ENCODE assay signal across 8 cellular contexts in the genomic region with DNA sequence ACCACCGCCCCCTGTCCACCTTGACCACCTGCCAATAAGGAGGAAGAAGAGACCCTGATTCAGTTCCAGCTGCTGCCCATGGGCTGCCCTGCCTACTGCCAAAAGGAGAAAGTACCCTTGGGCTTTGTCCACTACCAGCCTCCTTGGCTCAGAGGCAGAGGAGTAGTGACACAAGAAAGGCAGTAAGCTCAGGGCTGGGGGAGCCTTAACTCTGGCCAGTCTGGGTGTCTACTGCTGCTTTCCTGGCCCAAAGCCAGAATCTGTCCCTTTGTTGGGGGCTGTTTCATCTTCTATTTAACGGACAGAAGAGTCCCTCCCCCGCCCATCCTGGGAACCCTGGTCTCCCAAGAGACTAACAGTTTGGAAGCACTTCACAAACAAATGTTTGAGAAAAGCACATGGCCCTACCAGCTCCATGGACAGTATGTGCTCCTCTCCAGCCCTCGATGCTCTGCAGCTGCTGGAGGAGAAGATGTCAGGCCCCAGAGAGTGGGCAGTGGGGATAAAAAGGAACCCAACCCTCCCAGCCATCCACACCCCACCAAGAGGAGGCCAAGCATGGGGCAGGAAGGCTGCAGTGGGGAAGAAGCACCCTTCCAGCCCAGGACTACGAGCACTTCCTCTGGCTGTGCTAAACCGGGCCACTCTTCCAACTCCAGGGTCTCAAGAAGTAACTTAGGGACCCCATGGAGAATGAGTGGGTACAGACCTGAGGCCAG. TPM values are rescaled to one million over a fixed set of nuclear protein-coding genes. Genes with fewer than 3 reads are reported as not detected.
A peak's percentile ranks its signal among the peaks of the same experiment; 100 is the strongest.
DNase-seq lines count a peak whose midpoint lies in the region; ATAC-seq, FAIRE-seq and TF ChIP-seq lines count a peak whose summit lies in the region.

No MANE protein-coding gene starts in this region.

- no peaks in the 10 kb centered on the region for H4K20me1 ChIP-seq in OCI-LY7 (ENCODE audit: insufficient read depth, low read length)
- no peaks in the 10 kb centered on the region for H4K20me1 ChIP-seq in endothelial cell of umbilical vein (replicated peaks; ENCODE audit: control insufficient read depth, extremely low read depth, insufficient read depth, low read length)

- intact Hi-C loops in OCI-LY7 (cut with micrococcal nuclease; ENCODE audit: unreplicated experiment) (no loop called here), endothelial cell of umbilical vein (cut with micrococcal nuclease) (no loop called here)

- no peaks in the 10 kb centered on the region for H3K9me2 ChIP-seq in OCI-LY7 (ENCODE audit: insufficient read depth, low read length)

- CTCF ChIA-PET in OCI-LY7 (lab: Charles Lee; ENCODE audit: unreplicated experiment) = interaction anchor here (0.6 kb wide), 1 partner anchor 373 kb away, joined by 3 read pairs; no protein-coding TSS in a partner anchor
- CTCF ChIA-PET in endothelial cell of umbilical vein (lab: Charles Lee) = no interaction called here

- H3K14ac ChIP-seq in trophoblast cell (ENCODE audit: low read length) = no peak overlapping the region

- no peak overlapping the region for H2BK5ac ChIP-seq in trophoblast cell (ENCODE audit: low read depth, low read length, poor library complexity)

- peak; percentile 16 for DNase-seq in ELR (ENCODE audit: low read depth)
- DNase-seq in OCI-LY7 (ENCODE audit: low spot score) = no peak
- DNase-seq in endothelial cell of umbilical vein (ENCODE audit: low read depth, low spot score) = no peak
- no peak for DNase-seq in trophoblast cell
- no peak for DNase-seq in NCI-H1930 (lab: John Stamatoyannopoulos, UW)
- DNase-seq in middle frontal gyrus (ENCODE audit: extremely low spot score, low spot score) = no peak
- no peak for DNase-seq in NCI-H524 treated with DMSO at 0.1 percent for 48 hours (lab: John Stamatoyannopoulos, UW)

- no peak overlapping the region for H3K23ac ChIP-seq in trophoblast cell (ENCODE audit: low read length)

- H3K9me3 ChIP-seq in OCI-LY7 (ENCODE audit: low read length) (no peaks in the 10 kb centered on the region), endothelial cell of umbilical vein (replicated peaks; ENCODE audit: control insufficient read depth, insufficient read depth, low read length) (no peaks in the 10 kb centered on the region), trophoblast cell (ENCODE audit: insufficient read depth, low read depth, low read length) (no peaks in the 10 kb centered on the region)

- peaks cover 51% of the 10 kb centered on the region for H3K36me3 ChIP-seq in OCI-LY7 (ENCODE audit: insufficient read depth, low read length)
- H3K36me3 ChIP-seq in endothelial cell of umbilical vein (ENCODE audit: control insufficient read depth in 2 of 2, extremely low read depth in 1 of 2, insufficient read depth in 2 of 2, low read length in 2 of 2) = peaks cover 3 to 32% of the 10 kb centered on the region in 2 experiments
- peaks cover 38 to 42% of the 10 kb centered on the region in 2 experiments for H3K36me3 ChIP-seq in trophoblast cell (ENCODE audit: control insufficient read depth in 1 of 2, insufficient read depth in 2 of 2, low read length in 2 of 2)

- no peaks in the 10 kb centered on the region for H3K9me1 ChIP-seq in endothelial cell of umbilical vein (replicated peaks; ENCODE audit: control insufficient read depth, extremely low read depth, insufficient read depth, low read length)

- peak overlapping the region; percentile 88 for H4K91ac ChIP-seq in trophoblast cell (ENCODE audit: low read depth, low read length)

- H3K79me2 ChIP-seq in OCI-LY7 (ENCODE audit: insufficient read depth, low read depth, low read length) (peaks cover 19% of the 10 kb centered on the region; the same call in 1 of the 2 replicates), endothelial cell of umbilical vein (ENCODE audit: control insufficient read depth, insufficient read depth, low read length) (peaks cover 20% of the 10 kb centered on the region), trophoblast cell (ENCODE audit: control insufficient read depth, insufficient read depth, low read length, poor library complexity) (peaks cover 11% of the 10 kb centered on the region)

- H3K4ac ChIP-seq in trophoblast cell (ENCODE audit: low read depth, low read length) = peak overlapping the region; percentile 95

- H3K27me3 ChIP-seq in endothelial cell of umbilical vein (ENCODE audit: control insufficient read depth in 2 of 2, insufficient read depth in 2 of 2, low read length in 2 of 2) (no peaks in the 10 kb centered on the region), trophoblast cell (ENCODE audit: insufficient read depth, low read length) (no peaks in the 10 kb centered on the region)

- no peak overlapping the region for H2BK12ac ChIP-seq in trophoblast cell (ENCODE audit: low read length)

- H2BK120ac ChIP-seq in trophoblast cell (ENCODE audit: insufficient read depth, low read length, poor library complexity) = no peak overlapping the region

- H3K9ac ChIP-seq in endothelial cell of umbilical vein (replicated peaks; ENCODE audit: extremely low read depth, insufficient read depth, low read length) = peak overlapping the region; percentile 93
- no peak overlapping the region for H3K9ac ChIP-seq in trophoblast cell (ENCODE audit: low read length)

- FAIRE-seq in endothelial cell of umbilical vein (lab: Jason Lieb, UNC) = no peak

- H3K4me2 ChIP-seq in OCI-LY7 (ENCODE audit: low read length) (peak overlapping the region; percentile 99), endothelial cell of umbilical vein (ENCODE audit: insufficient read depth, low read length) (peak overlapping the region; percentile 99), trophoblast cell (ENCODE audit: low read length) (peak overlapping the region; percentile 82)

- H3K4me3 ChIP-seq in OCI-LY7 (ENCODE audit: low read depth, low read length, poor library complexity, severe bottlenecking) (peak overlapping the region; percentile 87), endothelial cell of umbilical vein (replicated peaks in 1 of 3; ENCODE audit: insufficient read depth in 1 of 3, low read depth in 1 of 3, low read length in 3 of 3) (peak overlapping the region; percentile 70 to 76 (median 70)), trophoblast cell (ENCODE audit: low read depth, low read length) (no peak overlapping the region)

- H4K8ac ChIP-seq in trophoblast cell (ENCODE audit: low read depth, low read length) = no peak overlapping the region

- H4K12ac ChIP-seq in trophoblast cell (ENCODE audit: low read depth, low read length) = no peak overlapping the region

- H2AK5ac ChIP-seq in trophoblast cell (ENCODE audit: low read length) = no peak overlapping the region

- TF ChIP-seq POLR2A in endothelial cell of umbilical vein (IDR thresholded peaks at IDR 0.05; ENCODE audit: low read depth, low read length) = no peak

- dilution Hi-C loops in endothelial cell of umbilical vein (cut with MboI; ENCODE audit: extremely low pct_ligation_motif_present, low sequenced_read_pairs) = no loop called here

- ATAC-seq in HG03457 (IDR thresholded peaks at IDR 0.05; ENCODE audit: unreplicated experiment) = no peak

- H2AFZ ChIP-seq in OCI-LY7 (ENCODE audit: low read length) = no peak overlapping the region
- no peak overlapping the region for H2AFZ ChIP-seq in endothelial cell of umbilical vein (ENCODE audit: low read depth, low read length)
- H2AFZ ChIP-seq in trophoblast cell (ENCODE audit: insufficient read depth, low read length, poor library complexity) = no peak overlapping the region

- WGBS in trophoblast cell (ENCODE audit: extremely low coverage, insufficient coverage, insufficient read length) = no CpG with 5 or more reads among the region's 6 CpGs

- peaks cover 9% of the 10 kb centered on the region for H3K79me1 ChIP-seq in trophoblast cell (ENCODE audit: low read length)

- TF ChIP-seq CTCF in OCI-LY7 (conservative IDR thresholded peaks at IDR 0.05; ENCODE audit: low read length) = no peak
- TF ChIP-seq CTCF in endothelial cell of umbilical vein (IDR thresholded peaks at IDR 0.05; ENCODE audit: extremely low read depth in 1 of 2, insufficient read depth in 1 of 2, low read depth in 1 of 2, low read length in 2 of 2) = no peak

- POLR2A ChIA-PET in OCI-LY7 (lab: Charles Lee) = interaction anchor here (0.8 to 1.5 kb wide), 3 partner anchors 20 to 27 kb away, joined by 3 read pairs; a partner anchor contains a TSS
- POLR2A ChIA-PET in endothelial cell of umbilical vein (lab: Charles Lee) = interaction anchor here (1.3 kb wide), 1 partner anchor 9 kb away, joined by 4 read pairs; no protein-coding TSS in a partner anchor

- H3K27ac ChIP-seq in OCI-LY7 (ENCODE audit: low read depth, low read length, poor library complexity, severe bottlenecking) = no peak overlapping the region
- H3K27ac ChIP-seq in endothelial cell of umbilical vein (ENCODE audit: insufficient read depth, low read depth, low read length) = no peak overlapping the region
- no peak overlapping the region for H3K27ac ChIP-seq in trophoblast cell (ENCODE audit: low read depth, low read length)

- BruUV-seq in OCI-LY7 (replicated peaks; lab: Mats Ljungman, UMichigan) = no TSS peak
- no TSS peak for BruUV-seq in endothelial cell of umbilical vein (replicated peaks; lab: Mats Ljungman, UMichigan)

- no peak overlapping the region for H3K18ac ChIP-seq in trophoblast cell (ENCODE audit: low read length)

- H3K4me1 ChIP-seq in OCI-LY7 (ENCODE audit: insufficient read depth, low read length, poor library complexity, severe bottlenecking) (peaks cover 16% of the 10 kb centered on the region), endothelial cell of umbilical vein (ENCODE audit: control insufficient read depth, extremely low read depth, insufficient read depth, low read length) (peaks cover 15% of the 10 kb centered on the region), trophoblast cell (ENCODE audit: control insufficient read depth in 1 of 2, insufficient read depth in 2 of 2, low read length in 2 of 2) (peaks cover 5 to 12% of the 10 kb centered on the region in 2 experiments)

RNA-seq across cellular contexts. Expression of a gene that starts 1.3 kb away (rescaled TPM):
- 22.2 and 27.7 TPM in 2 replicates for total RNA-seq in OCI-LY7 (2014; rRNA removed; shearing (Covaris generic))
- total RNA-seq in OCI-LY7 (2022) = 23.4 and 27.3 TPM in 2 replicates
- total RNA-seq in endothelial cell of umbilical vein = 62.2 and 65.5 TPM in 2 replicates
- polyA plus RNA-seq in endothelial cell of umbilical vein = 95.0 and 110 TPM in 2 replicates
- 63.1 and 63.6 TPM in 2 replicates for polyA plus RNA-seq in endothelial cell of umbilical vein (2011; cell fraction: cytosol; rRNA removed)
- 73.2 and 82.3 TPM in 2 replicates for polyA plus RNA-seq in endothelial cell of umbilical vein (2011; cell fraction: nucleus; rRNA removed)
- polyA plus RNA-seq in endothelial cell of umbilical vein (2012) = 66.6 and 67.7 TPM in 2 replicates
- polyA minus RNA-seq in endothelial cell of umbilical vein = 160 and 181 TPM in 2 replicates
- 44.4 TPM for polyA minus RNA-seq in endothelial cell of umbilical vein (2011; cell fraction: cytosol; rRNA and poly(A)+ RNA removed)
- 44.0 and 56.0 TPM in 2 replicates for polyA minus RNA-seq in endothelial cell of umbilical vein (2011; cell fraction: nucleus; rRNA and poly(A)+ RNA removed)
- polyA plus RNA-seq in trophoblast cell (2013) = 46.6 and 49.9 TPM in 2 replicates

RNA-seq across cellular contexts. Expression of a gene that starts 1.4 kb away (rescaled TPM):
- 57.8 and 91.0 TPM in 2 replicates for total RNA-seq in OCI-LY7 (2014; rRNA removed; shearing (Covaris generic))
- 73.2 and 82.4 TPM in 2 replicates for total RNA-seq in OCI-LY7 (2022)
- total RNA-seq in endothelial cell of umbilical vein = 34.0 and 36.2 TPM in 2 replicates
- polyA plus RNA-seq in endothelial cell of umbilical vein = 23.4 and 26.5 TPM in 2 replicates
- 9.5 and 11.3 TPM in 2 replicates for polyA plus RNA-seq in endothelial cell of umbilical vein (2011; cell fraction: cytosol; rRNA removed)
- polyA plus RNA-seq in endothelial cell of umbilical vein (2011; cell fraction: nucleus; rRNA removed) = 247 and 254 TPM in 2 replicates
- polyA plus RNA-seq in endothelial cell of umbilical vein (2012) = 17.9 and 20.6 TPM in 2 replicates
- 24.7 and 30.2 TPM in 2 replicates for polyA minus RNA-seq in endothelial cell of umbilical vein
- polyA minus RNA-seq in endothelial cell of umbilical vein (2011; cell fraction: cytosol; rRNA and poly(A)+ RNA removed) = 13.5 TPM
- 51.8 and 63.3 TPM in 2 replicates for polyA minus RNA-seq in endothelial cell of umbilical vein (2011; cell fraction: nucleus; rRNA and poly(A)+ RNA removed)
- polyA plus RNA-seq in trophoblast cell (2013) = 36.3 and 38.3 TPM in 2 replicates

RNA-seq across cellular contexts. Expression of a gene that starts 9.4 kb away (rescaled TPM):
- 4.0 and 6.4 TPM in 2 replicates for total RNA-seq in OCI-LY7 (2014; rRNA removed; shearing (Covaris generic))
- total RNA-seq in OCI-LY7 (2022) = 8.4 and 10.2 TPM in 2 replicates
- 26.6 and 32.5 TPM in 2 replicates for total RNA-seq in endothelial cell of umbilical vein
- polyA plus RNA-seq in endothelial cell of umbilical vein = 25.7 and 35.1 TPM in 2 replicates
- polyA plus RNA-seq in endothelial cell of umbilical vein (2011; cell fraction: cytosol; rRNA removed) = 18.9 and 24.0 TPM in 2 replicates
- polyA plus RNA-seq in endothelial cell of umbilical vein (2011; cell fraction: nucleus; rRNA removed) = 118 and 144 TPM in 2 replicates
- 25.1 and 28.6 TPM in 2 replicates for polyA plus RNA-seq in endothelial cell of umbilical vein (2012)
- polyA minus RNA-seq in endothelial cell of umbilical vein = 45.0 and 58.6 TPM in 2 replicates
- 4.3 TPM for polyA minus RNA-seq in endothelial cell of umbilical vein (2011; cell fraction: cytosol; rRNA and poly(A)+ RNA removed)
- 28.8 and 36.5 TPM in 2 replicates for polyA minus RNA-seq in endothelial cell of umbilical vein (2011; cell fraction: nucleus; rRNA and poly(A)+ RNA removed)
- 18.9 and 20.8 TPM in 2 replicates for polyA plus RNA-seq in trophoblast cell (2013)

RNA-seq across cellular contexts. Expression of a gene that starts 17.1 kb away (rescaled TPM):
- 2.7 and 8.6 TPM in 2 replicates for total RNA-seq in OCI-LY7 (2014; rRNA removed; shearing (Covaris generic))
- total RNA-seq in OCI-LY7 (2022) (6.4 and 6.9 TPM in 2 replicates), endothelial cell of umbilical vein (9.2 and 9.5 TPM in 2 replicates)
- 11.9 and 13.6 TPM in 2 replicates for polyA plus RNA-seq in endothelial cell of umbilical vein
- 9.2 and 10.7 TPM in 2 replicates for polyA plus RNA-seq in endothelial cell of umbilical vein (2011; cell fraction: cytosol; rRNA removed)
- 15.2 and 18.4 TPM in 2 replicates for polyA plus RNA-seq in endothelial cell of umbilical vein (2011; cell fraction: nucleus; rRNA removed)
- polyA plus RNA-seq in endothelial cell of umbilical vein (2012) = 9.4 and 17.0 TPM in 2 replicates
- polyA minus RNA-seq in endothelial cell of umbilical vein = 17.0 and 21.3 TPM in 2 replicates
- 3.9 TPM for polyA minus RNA-seq in endothelial cell of umbilical vein (2011; cell fraction: cytosol; rRNA and poly(A)+ RNA removed)
- polyA minus RNA-seq in endothelial cell of umbilical vein (2011; cell fraction: nucleus; rRNA and poly(A)+ RNA removed) = 6.2 and 7.7 TPM in 2 replicates
- polyA plus RNA-seq in trophoblast cell (2013) = 2.3 and 2.8 TPM in 2 replicates

RNA-seq across cellular contexts. Expression of a gene that starts 17.1 kb away (rescaled TPM):
- total RNA-seq in OCI-LY7 (2014; rRNA removed; shearing (Covaris generic)) = 19.6 and 23.4 TPM in 2 replicates
- total RNA-seq in OCI-LY7 (2022) (39.5 and 42.8 TPM in 2 replicates), endothelial cell of umbilical vein (18.8 and 21.1 TPM in 2 replicates)
- polyA plus RNA-seq in endothelial cell of umbilical vein = 61.3 and 63.2 TPM in 2 replicates
- polyA plus RNA-seq in endothelial cell of umbilical vein (2011; cell fraction: cytosol; rRNA removed) = 40.9 and 45.9 TPM in 2 replicates
- polyA plus RNA-seq in endothelial cell of umbilical vein (2011; cell fraction: nucleus; rRNA removed) = 40.4 and 43.8 TPM in 2 replicates
- 21.1 and 32.4 TPM in 2 replicates for polyA plus RNA-seq in endothelial cell of umbilical vein (2012)
- polyA minus RNA-seq in endothelial cell of umbilical vein = 37.4 and 43.2 TPM in 2 replicates
- polyA minus RNA-seq in endothelial cell of umbilical vein (2011; cell fraction: cytosol; rRNA and poly(A)+ RNA removed) = 13.6 TPM
- 27.8 and 28.3 TPM in 2 replicates for polyA minus RNA-seq in endothelial cell of umbilical vein (2011; cell fraction: nucleus; rRNA and poly(A)+ RNA removed)
- 11.7 and 13.6 TPM in 2 replicates for polyA plus RNA-seq in trophoblast cell (2013)
